34 cellular contexts compared by ENCODE assay signal in the genomic region with DNA sequence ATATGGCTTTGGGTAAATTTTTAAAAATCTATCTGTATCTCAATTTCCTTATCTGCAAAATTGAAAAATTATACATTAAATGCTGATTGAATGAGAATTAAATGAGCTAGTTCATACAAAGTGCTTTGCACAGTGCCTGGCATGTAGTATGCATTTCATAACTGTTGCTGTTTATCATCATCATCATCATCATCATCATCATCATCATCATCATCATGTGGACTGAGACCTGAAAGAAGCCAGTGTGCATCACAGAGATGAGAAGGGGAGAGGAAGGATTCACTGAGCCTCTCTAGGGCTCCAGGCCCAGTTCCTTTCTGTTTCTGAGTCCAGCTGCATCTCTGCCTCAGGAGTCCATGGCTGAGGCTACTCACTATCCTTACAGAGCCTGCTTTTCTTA. TPM values are rescaled to one million over a fixed set of nuclear protein-coding genes. Genes with fewer than 3 reads are reported as not detected.
"Had no signal": no experiment of that assay in that cellular context is flagged by ENCODE, and none has a peak within 500 bp of the region (broad histone marks: within the 10 kb centered on the region; RNA-seq: fewer than 3 reads in every experiment).

No MANE protein-coding gene starts in this region.

- DNase-seq: activated CD4-positive, alpha-beta memory T cell treated with anti-CD3 and anti-CD28 coated beads for 36 hours; activated CD4-positive, alpha-beta T cell treated with anti-CD3 and anti-CD28 coated beads for 36 hours; activated CD4-positive, alpha-beta T cell treated with anti-CD3 and anti-CD28 coated beads, Interleukin-2, amount 10 ng/mL, durations not matched to agents 24 days and 14 days; activated CD4-positive, CD25-positive, alpha-beta regulatory T cell; activated CD4-positive, CD25-positive, alpha-beta regulatory T cell treated with anti-CD3 and anti-CD28 coated beads, Interleukin-2, amount 50 U/mL, for 72 hours; activated CD8-positive, alpha-beta memory T cell treated with anti-CD3 and anti-CD28 coated beads, Interleukin-2, amount 10 ng/mL, durations not matched to agents 7 days and 5 days; activated CD8-positive, alpha-beta memory T cell treated with anti-CD3 and anti-CD28 coated beads, Interleukin-2, amount 50 U/mL, for 4 hours; activated CD8-positive, alpha-beta T cell treated with anti-CD3 and anti-CD28 coated beads, Interleukin-2, amount 10 ng/mL, durations not matched to agents 7 days and 5 days; activated effector memory CD4-positive, alpha-beta T cell treated with anti-CD3 and anti-CD28 coated beads, Interleukin-2, amount 50 U/mL, for 16 hours; activated naive CD4-positive, alpha-beta T cell treated with anti-CD3 and anti-CD28 coated beads for 36 hours; activated naive CD8-positive, alpha-beta T cell treated with anti-CD3 and anti-CD28 coated beads for 36 hours; activated naive CD8-positive, alpha-beta T cell treated with anti-CD3 and anti-CD28 coated beads, Interleukin-2, amount 50 U/mL, for 24 hours; activated T-cell treated with anti-CD3 and anti-CD28 coated beads, Interleukin-2, amount 50 U/mL, for 1 hour; activated T-cell treated with anti-CD3 and anti-CD28 coated beads, Interleukin-2, amount 50 U/mL, for 48 hours; adrenal gland; central memory CD4-positive, alpha-beta T cell; cerebellar nuclear complex; colonic mucosa; effector CD4-positive, alpha-beta T cell; effector memory CD8-positive, alpha-beta T cell; erythroblast; foreskin melanocyte; T-helper 2 cell had no signal

- H3K27me3 ChIP-seq: adrenal gland, ascending aorta, breast epithelium, cardiac muscle cell, colonic mucosa, esophagus muscularis mucosa, gastroesophageal sphincter had no signal

- H3K4me3 ChIP-seq: adrenal gland, ascending aorta, breast epithelium, cardiac muscle cell, colonic mucosa, esophagus muscularis mucosa, gastroesophageal sphincter had no signal

- ATAC-seq: activated CD4-positive, alpha-beta T cell treated with anti-CD3 and anti-CD28 coated beads for 36 hours; activated CD8-positive, alpha-beta memory T cell treated with anti-CD3 and anti-CD28 coated beads, Interleukin-2, amount 10 ng/mL, durations not matched to agents 7 days and 5 days; activated CD8-positive, alpha-beta T cell treated with anti-CD3 and anti-CD28 coated beads, Interleukin-2, amount 10 ng/mL, durations not matched to agents 7 days and 5 days; activated naive CD8-positive, alpha-beta T cell treated with anti-CD3 and anti-CD28 coated beads, Interleukin-2, amount 50 U/mL, for 24 hours; effector memory CD8-positive, alpha-beta T cell; gastroesophageal sphincter had no signal

- H3K27ac ChIP-seq: adrenal gland, ascending aorta, breast epithelium, cardiac muscle cell, colonic mucosa, esophagus muscularis mucosa, gastroesophageal sphincter had no signal

- H3K9me3 ChIP-seq: adrenal gland, ascending aorta, breast epithelium, colonic mucosa, esophagus muscularis mucosa, gastroesophageal sphincter had no signal

- H3K4me1 ChIP-seq: adrenal gland, ascending aorta, breast epithelium, colonic mucosa, esophagus muscularis mucosa, gastroesophageal sphincter had no signal

- H3K36me3 ChIP-seq: adrenal gland, ascending aorta, breast epithelium, cardiac muscle cell, colonic mucosa, esophagus muscularis mucosa, gastroesophageal sphincter had no signal

RNA-seq across cellular contexts. Expression of a gene that starts 45.4 kb away (rescaled TPM):
- total RNA-seq: activated CD4-positive, alpha-beta memory T cell treated with anti-CD3 and anti-CD28 coated beads for 36 hours; activated CD4-positive, alpha-beta T cell treated with anti-CD3 and anti-CD28 coated beads for 36 hours; activated CD4-positive, alpha-beta T cell treated with anti-CD3 and anti-CD28 coated beads, Interleukin-2, amount 10 ng/mL, durations not matched to agents 24 days and 14 days; activated CD8-positive, alpha-beta memory T cell treated with anti-CD3 and anti-CD28 coated beads for 36 hours; activated CD8-positive, alpha-beta memory T cell treated with anti-CD3 and anti-CD28 coated beads, Interleukin-2, amount 10 ng/mL, durations not matched to agents 7 days and 5 days; activated CD8-positive, alpha-beta T cell treated with anti-CD3 and anti-CD28 coated beads, Interleukin-2, amount 10 ng/mL, durations not matched to agents 7 days and 5 days; activated naive CD4-positive, alpha-beta T cell treated with anti-CD3 and anti-CD28 coated beads for 36 hours; activated naive CD8-positive, alpha-beta T cell treated with anti-CD3 and anti-CD28 coated beads for 36 hours; activated T-helper 1 cell treated with anti-CD3 and anti-CD28 coated beads, Interleukin-12 subunit alpha, Interleukin-12 subunit beta, Interleukin-2, Interleukin-4 antibody, amounts not matched to agents 30 ng/mL and 10 ng/mL and 1 ng/mL, durations not matched to agents 14 hours and 24 hours and 36 hours; activated T-helper 2 cell treated with anti-CD3 and anti-CD28 coated beads, Interferon-gamma antibody, Interleukin-2, Interleukin-4, amounts not matched to agents 10 μg/mL and 5 μg/mL and 100 μg/mL, durations not matched to agents 14 hours and 24 hours and 36 hours; ascending aorta; breast epithelium; cardiac muscle cell; esophagus muscularis mucosa; fibroblast of lung; fibroblast of villous mesenchyme; gastroesophageal sphincter; T-helper 1 cell treated with Interleukin-12 subunit alpha and Interleukin-12 subunit beta and Interleukin-4 antibody, amounts not matched to agents 30 ng/mL and 1 ng/mL, for 36 hours had no signal
- polyA plus RNA-seq: cardiac muscle cell, fibroblast of lung had no signal
